In genomic region chr9:98807070-98807810, GRCh38 we compare ENCODE assay signal across 9 cellular contexts. TPM values are rescaled to one million over a fixed set of nuclear protein-coding genes. Genes with fewer than 3 reads are reported as not detected.
DNase-seq lines count a peak whose midpoint lies in the region; ATAC-seq and TF ChIP-seq lines count a peak whose summit lies in the region.
"Had no signal": no experiment of that assay in that cellular context is flagged by ENCODE, and none has a peak within 500 bp of the region (broad histone marks: within the 10 kb centered on the region; RNA-seq: fewer than 3 reads in every experiment).

Gene GALNT12, plus strand, starts transcription at chr9:98807670. Its CDS starts 29 bp downstream, at chr9:98807699.

- CTCF ChIA-PET in WTC11 (lab: Charles Lee), result interaction anchor here (1.2 to 2.9 kb wide), 5 partner anchors 15 to 334 kb away, joined by 3 to 13 read pairs (median 4); no protein-coding TSS in a partner anchor

- peaks cover 11% of the 10 kb centered on the region for H3K4me1 ChIP-seq in colonic mucosa

- intact Hi-C loops in colonic mucosa (cut with DNase I), result no loop called here

- POLR2A ChIA-PET in WTC11 (lab: Charles Lee), result interaction anchor here (1.5 kb wide), 1 partner anchor 16 kb away, joined by 7 read pairs; no protein-coding TSS in a partner anchor

- H3K36me3 Mint-ChIP-seq in IgD-negative memory B cell, result peaks cover 1% of the 10 kb centered on the region
- H3K36me3 Mint-ChIP-seq in WTC11, result no peaks in the 10 kb centered on the region; the same call in 1 of the 2 replicates
- no peaks in the 10 kb centered on the region for H3K36me3 Mint-ChIP-seq in memory B cell

- peak within 1 kb of the TSS; percentile 61 for H3K4me3 ChIP-seq in colonic mucosa

- H3K9me3 ChIP-seq in colonic mucosa, result no peaks in the 10 kb centered on the region

- H3K27ac Mint-ChIP-seq in IgD-negative memory B cell (peak within 1 kb of the TSS in 1 of 3 donors; percentile 53), WTC11 (no peak within 1 kb of the TSS), memory B cell (no peak within 1 kb of the TSS)

- H3K4me1 Mint-ChIP-seq in IgD-negative memory B cell, result peaks cover 12 to 17% (median 12%) of the 10 kb centered on the region in 3 donors
- H3K4me1 Mint-ChIP-seq in WTC11, result peaks cover 33% of the 10 kb centered on the region
- H3K4me1 Mint-ChIP-seq in memory B cell, result peaks cover 12% of the 10 kb centered on the region

- no peaks in the 10 kb centered on the region for H3K36me3 ChIP-seq in colonic mucosa

- peak; percentile 67 for DNase-seq in WTC11 (ENCODE audit: low spot score)
- DNase-seq in colonic mucosa, result peak; percentile 69
- peak in 1 of 2 donors; percentile 35 for DNase-seq in memory B cell (ENCODE audit: low spot score in 2 of 2)
- peak; percentile 14 to 30 for DNase-seq in stimulated activated CD8-positive, alpha-beta memory T cell treated with anti-CD3 and anti-CD28 coated beads, Interleukin-2, amount 100 ng/mL, for 1 hour (ENCODE audit: low read depth in 2 of 2)
- no peak for DNase-seq in NCI-H526 treated with DMSO at 0.1 percent for 48 hours (lab: John Stamatoyannopoulos, UW)
- DNase-seq in foreskin melanocyte, result no peak

- peak; percentile 66 for ATAC-seq in GM18502 (IDR thresholded peaks at IDR 0.05; ENCODE audit: poor library complexity, unreplicated experiment)
- peak; percentile 78 for ATAC-seq in WTC11
- ATAC-seq in memory B cell (ENCODE audit: low read depth), result peak; percentile 84

- no peaks in the 10 kb centered on the region for H3K27me3 ChIP-seq in colonic mucosa

- H3K27me3 Mint-ChIP-seq in IgD-negative memory B cell (peaks cover 11% of the 10 kb centered on the region), WTC11 (ENCODE audit: low read depth) (peaks cover 30% of the 10 kb centered on the region), memory B cell (peaks cover 5% of the 10 kb centered on the region)

- H3K27ac ChIP-seq in colonic mucosa, result peak within 1 kb of the TSS; percentile 86
- H3K27ac ChIP-seq: epithelial cell of prostate had no signal

- TF ChIP-seq CTCF in WTC11 (IDR thresholded peaks at IDR 0.05) (no peak), colonic mucosa (IDR thresholded peaks at IDR 0.05) (no peak)

- H3K9me3 Mint-ChIP-seq in IgD-negative memory B cell (no peaks in the 10 kb centered on the region), WTC11 (no peaks in the 10 kb centered on the region), memory B cell (no peaks in the 10 kb centered on the region)

- peak within 1 kb of the TSS; percentile 76 to 85 for H3K9ac ChIP-seq in colonic mucosa (ENCODE audit: low read depth in 2 of 2, low read length in 2 of 2)

- peak within 1 kb of the TSS; percentile 80 to 97 (median 91) for H3K4me3 Mint-ChIP-seq in IgD-negative memory B cell
- H3K4me3 Mint-ChIP-seq in WTC11, result peak within 1 kb of the TSS; percentile 77
- peak within 1 kb of the TSS; percentile 94 for H3K4me3 Mint-ChIP-seq in memory B cell

TF ChIP-seq in WTC11, 78 proteins besides CTCF, POLR2A, EP300 and RAD21:
- no peak for TF ChIP-seq OVOL2 (CRISPR knock-in tag; IDR thresholded peaks at IDR 0.05; ENCODE audit: borderline replicate concordance)
- TF ChIP-seq ATF3 (CRISPR knock-in tag; conservative IDR thresholded peaks at IDR 0.05), result no peak
- TF ChIP-seq ZNF263 (CRISPR knock-in tag; IDR thresholded peaks at IDR 0.05; ENCODE audit: low read depth), result no peak
- TF ChIP-seq TP53 (CRISPR knock-in tag; IDR thresholded peaks at IDR 0.05), result 0 out of 2 replicates have a peak, but pooled peaks have one; percentile 14
- peak; percentile 71; the same call in 1 of the 2 replicates for TF ChIP-seq FOXP1 (CRISPR knock-in tag; IDR thresholded peaks at IDR 0.05; ENCODE audit: borderline replicate concordance)
- TF ChIP-seq FOXK1 (CRISPR knock-in tag; IDR thresholded peaks at IDR 0.05), result 0 out of 2 replicates have a peak, but pooled peaks have one; percentile 31
- TF ChIP-seq, protein P1, sequence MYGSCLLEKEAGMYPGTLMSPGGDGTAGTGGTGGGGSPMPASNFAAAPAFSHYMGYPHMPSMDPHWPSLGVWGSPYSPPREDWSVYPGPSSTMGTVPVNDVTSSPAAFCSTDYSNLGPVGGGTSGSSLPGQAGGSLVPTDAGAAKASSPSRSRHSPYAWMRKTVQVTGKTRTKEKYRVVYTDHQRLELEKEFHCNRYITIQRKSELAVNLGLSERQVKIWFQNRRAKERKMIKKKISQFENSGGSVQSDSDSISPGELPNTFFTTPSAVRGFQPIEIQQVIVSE (CRISPR knock-in tag; IDR thresholded peaks at IDR 0.05; ENCODE audit: borderline replicate concordance), result no peak
- TF ChIP-seq GTF2I (CRISPR knock-in tag; conservative IDR thresholded peaks at IDR 0.05), result no peak
- no peak for TF ChIP-seq HMGA2 (CRISPR knock-in tag; IDR thresholded peaks at IDR 0.05)
- no peak for TF ChIP-seq ZNF121 (CRISPR knock-in tag; IDR thresholded peaks at IDR 0.05)
- no peak for TF ChIP-seq MYBL2 (CRISPR knock-in tag; IDR thresholded peaks at IDR 0.05)
- TF ChIP-seq FOXP4 (CRISPR knock-in tag; IDR thresholded peaks at IDR 0.05), result 0 out of 2 replicates have a peak, but pooled peaks have one; percentile 15
- 0 out of 2 replicates have a peak, but pooled peaks have one; percentile 29 for TF ChIP-seq E2F4 (CRISPR knock-in tag; IDR thresholded peaks at IDR 0.05; ENCODE audit: borderline replicate concordance, low read depth)
- TF ChIP-seq, protein P2, sequence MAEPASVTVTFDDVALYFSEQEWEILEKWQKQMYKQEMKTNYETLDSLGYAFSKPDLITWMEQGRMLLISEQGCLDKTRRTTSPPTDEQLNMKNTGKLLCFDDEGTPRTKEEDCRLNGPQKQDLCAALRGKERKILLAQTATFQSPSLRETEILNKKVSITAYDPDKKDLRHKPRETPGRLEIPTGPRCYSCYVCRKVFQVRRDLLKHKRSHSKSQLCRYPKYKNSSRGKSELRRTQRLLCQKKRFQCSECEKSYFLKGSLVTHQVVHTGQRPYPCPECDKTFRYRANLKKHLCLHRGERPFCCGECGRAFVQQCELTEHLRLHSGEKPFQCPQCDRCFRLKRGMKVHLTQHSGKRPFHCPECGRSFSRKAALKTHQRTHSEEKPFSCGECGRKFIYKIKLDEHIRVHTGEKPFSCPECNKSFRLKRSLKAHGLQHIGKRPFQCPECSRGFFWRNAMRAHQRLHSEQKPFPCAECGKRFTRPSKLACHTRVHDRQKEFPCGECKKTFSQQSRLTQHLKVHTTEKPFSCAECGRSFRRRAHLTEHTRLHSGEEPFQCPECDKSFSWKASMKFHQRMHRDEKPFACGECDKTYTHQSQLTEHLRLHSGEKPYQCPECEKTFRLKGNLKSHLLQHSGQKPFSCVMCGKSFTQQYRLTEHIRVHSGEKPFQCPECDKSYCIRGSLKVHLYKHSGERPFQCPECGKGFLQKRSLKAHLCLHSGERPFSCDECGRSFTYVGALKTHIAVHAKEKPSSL (CRISPR knock-in tag; conservative IDR thresholded peaks at IDR 0.05), result no peak
- no peak for TF ChIP-seq GABPB1 (CRISPR knock-in tag; IDR thresholded peaks at IDR 0.05)
- TF ChIP-seq SP1 (CRISPR knock-in tag; conservative IDR thresholded peaks at IDR 0.05), result peak; percentile 79

RNA-seq across cellular contexts. Expression of gene GALNT12, which starts in this region (rescaled TPM):
- polyA plus RNA-seq in IgD-negative memory B cell, result 0.90 TPM
- total RNA-seq in WTC11 (2021) (19.3 to 24.7 TPM (median 23.7 TPM) in 3 replicates), colonic mucosa (100 to 1,000 TPM in 1 of 2 donors, 10 to 100 TPM in 1; 69.6 to 145 TPM)

Comparison
In these comparisons a context has a peak if more than half of its experiments do, and no peak if none do; other contexts are left out.
1. DNase-seq: peak in WTC11 (single experiment), colonic mucosa (single experiment) and stimulated activated CD8-positive, alpha-beta memory T cell treated with anti-CD3 and anti-CD28 coated beads, Interleukin-2, amount 100 ng/mL, for 1 hour (2 of 2); none in NCI-H526 treated with DMSO at 0.1 percent for 48 hours (single experiment) and foreskin melanocyte (single experiment).
2. Peak in every context shown above with its lines, with median percentiles within 50 percentile points of each other: ATAC-seq and H3K4me3 Mint-ChIP-seq.